24 cellular contexts compared by ENCODE assay signal in genomic region chr5:109045710-109046109, GRCh38.
A peak's percentile ranks its signal among the peaks of the same experiment; 100 is the strongest.
DNase-seq lines count a peak whose midpoint lies in the region; ATAC-seq and TF ChIP-seq lines count a peak whose summit lies in the region.
"Had no signal": no experiment of that assay in that cellular context is flagged by ENCODE, and none has a peak within 500 bp of the region (broad histone marks: within the 10 kb centered on the region; RNA-seq: fewer than 3 reads in every experiment).

No MANE protein-coding gene starts in this region.

- H3K27ac ChIP-seq in body of pancreas: no peak overlapping the region
- H3K27ac ChIP-seq in aorta (ENCODE audit: low read depth in 1 of 2, low read length in 2 of 2): no peak overlapping the region
- H3K27ac ChIP-seq: 22Rv1, RWPE1, SK-N-MC had no signal

- no peak for TF ChIP-seq CTCF in AG09319 (IDR thresholded peaks at IDR 0.05; ENCODE audit: low read depth, low read length)
- no peak for TF ChIP-seq CTCF in body of pancreas (IDR thresholded peaks at IDR 0.05)

- 53 to 63% methylated on average over 2 of the region's 2 CpGs for WGBS in body of pancreas, 2 donors
- WGBS in aorta, 2 donors: 7 to 12% methylated on average over 2 of the region's 2 CpGs

- no peaks in the 10 kb centered on the region for H3K9me3 ChIP-seq in adipocyte (ENCODE audit: control insufficient read depth, low read length)
- no peaks in the 10 kb centered on the region for H3K9me3 ChIP-seq in body of pancreas
- no peaks in the 10 kb centered on the region for H3K9me3 ChIP-seq in aorta (ENCODE audit: control insufficient read depth, low read length)

- peak; percentile 34 for DNase-seq in AG09319 (ENCODE audit: extremely low read depth, low read depth)
- peak; percentile 61 for DNase-seq in adipocyte (ENCODE audit: low read depth)
- peak; percentile 94 for DNase-seq in fibroblast of peridontal ligament (ENCODE audit: extremely low read depth)
- DNase-seq in sciatic nerve (ENCODE audit: low spot score): no peak
- DNase-seq in medulla oblongata (ENCODE audit: extremely low spot score): no peak
- no peak for DNase-seq in body of pancreas
- DNase-seq in NCI-H774 (lab: John Stamatoyannopoulos, UW): no peak
- DNase-seq in aorta: no peak
- DNase-seq: ACHN; C1 segment of cervical spinal cord; CD8-positive, alpha-beta T cell; DMS153; KBM-7; NCI-H1105; NCI-H146; NCI-H2029; NCI-H2227 treated with DMSO at 0.1 percent for 48 hours; NCI-H510A; NCI-H748 treated with DMSO at 0.1 percent for 48 hours; NK-92 treated with Interleukin-12 subunit alpha and Interleukin-12 subunit beta, amount 100 ng/mL, for 24 hours; SHP77 treated with DMSO at 0.1 percent for 48 hours had no signal

- H3K9ac ChIP-seq in adipocyte (ENCODE audit: low read length): no peak overlapping the region

- H3K36me3 ChIP-seq in adipocyte (ENCODE audit: control insufficient read depth, insufficient read depth, low read length, severe bottlenecking): no peaks in the 10 kb centered on the region
- no peaks in the 10 kb centered on the region for H3K36me3 ChIP-seq in body of pancreas (replicated peaks in 1 of 2; ENCODE audit: insufficient read depth in 1 of 2, low read depth in 2 of 2)
- H3K36me3 ChIP-seq in aorta (ENCODE audit: control insufficient read depth in 1 of 2, insufficient read depth in 2 of 2, low read length in 1 of 2): no peaks in the 10 kb centered on the region

- no peaks in the 10 kb centered on the region for H3K27me3 ChIP-seq in adipocyte (replicated peaks; ENCODE audit: control insufficient read depth, insufficient read depth, low read length)
- H3K27me3 ChIP-seq in body of pancreas: no peaks in the 10 kb centered on the region
- no peaks in the 10 kb centered on the region for H3K27me3 ChIP-seq in aorta (ENCODE audit: control insufficient read depth in 1 of 2, insufficient read depth in 2 of 2, low read length in 1 of 2)

- ATAC-seq in sciatic nerve (peak; percentile 80), body of pancreas (no peak), aorta (ENCODE audit: low FRiP score) (no peak)
- ATAC-seq: CD8-positive, alpha-beta T cell had no signal

- TF ChIP-seq POLR2A in body of pancreas (IDR thresholded peaks at IDR 0.05): no peak

- H3K4me3 ChIP-seq in adipocyte (ENCODE audit: low read length): no peak overlapping the region
- no peak overlapping the region for H3K4me3 ChIP-seq in body of pancreas
- no peak overlapping the region for H3K4me3 ChIP-seq in aorta (ENCODE audit: low read length in 2 of 2)
- H3K4me3 ChIP-seq: SK-N-MC had no signal

- intact Hi-C loops in sciatic nerve (cut with DNase I): no loop called here
- intact Hi-C loops in body of pancreas (cut with DNase I): no loop called here
- intact Hi-C loops in aorta (cut with DNase I): no loop called here

- H3K4me1 ChIP-seq in adipocyte (ENCODE audit: control insufficient read depth, insufficient read depth, low read length): peaks cover 10% of the 10 kb centered on the region
- H3K4me1 ChIP-seq in body of pancreas: no peaks in the 10 kb centered on the region
- peaks cover 1 to 4% of the 10 kb centered on the region in 2 donors for H3K4me1 ChIP-seq in aorta (ENCODE audit: control insufficient read depth in 1 of 2, insufficient read depth in 2 of 2, low read length in 2 of 2)

Comparison
In these comparisons a context has a peak if more than half of its experiments do, and no peak if none do; other contexts are left out.
1. DNase-seq: peak in AG09319 (single experiment), adipocyte (single experiment) and fibroblast of peridontal ligament (single experiment); none in sciatic nerve (single experiment), medulla oblongata (single experiment), body of pancreas (0 of 4), NCI-H774 (single experiment) and aorta (0 of 2).